Comparison of ENCODE assay signal across 8 cellular contexts in the genomic region with DNA sequence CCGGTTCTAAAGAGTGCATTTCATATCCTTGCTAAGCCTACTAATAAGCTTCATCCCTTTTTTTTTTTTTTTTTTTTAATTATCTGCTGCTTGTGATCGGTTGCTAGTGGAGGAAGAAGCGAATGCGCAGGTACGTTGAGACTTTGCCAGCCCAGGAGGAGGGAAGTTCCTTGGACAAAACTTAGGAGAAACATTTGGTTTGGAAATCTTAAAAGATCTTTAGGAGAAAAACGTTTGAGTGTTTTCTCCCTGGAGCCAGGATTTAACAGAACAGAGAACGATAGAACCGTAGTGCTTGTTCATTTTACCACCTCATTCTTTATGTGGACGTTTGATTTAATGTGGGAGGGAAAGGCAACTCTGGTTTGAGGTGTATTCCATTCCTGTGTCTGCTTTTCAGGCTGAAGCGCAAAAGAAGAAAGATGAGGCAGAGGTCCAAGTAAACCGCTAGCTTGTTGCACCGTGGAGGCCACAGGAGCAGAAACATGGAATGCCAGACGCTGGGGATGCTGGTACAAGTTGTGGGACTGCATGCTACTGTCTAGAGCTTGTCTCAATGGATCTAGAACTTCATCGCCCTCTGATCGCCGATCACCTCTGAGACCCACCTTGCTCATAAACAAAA. TPM values are rescaled to one million over a fixed set of nuclear protein-coding genes. Genes with fewer than 3 reads are reported as not detected.
DNase-seq lines count a peak whose midpoint lies in the region; ATAC-seq and TF ChIP-seq lines count a peak whose summit lies in the region.
"Not testable (repeated sequence)": the region's sequence is repeated elsewhere in the genome, so short reads cannot be mapped to it uniquely, and the experiment has no call there.

No MANE protein-coding gene starts in this region.

- CTCF ChIA-PET in activated CD4-positive, alpha-beta T cell treated with anti-CD3 and anti-CD28 coated beads for 36 hours (lab: Charles Lee) = interaction anchor here (0.9 to 6.1 kb wide), 9 partner anchors 10 to 347 kb away, joined by 5 to 71 read pairs (median 9); a partner anchor contains a TSS
- CTCF ChIA-PET in MCF 10A (lab: Yijun Ruan, JAX) = interaction anchor here (0.6 to 3.8 kb wide), 13 partner anchors 7 to 1237 kb away, joined by 3 to 57 read pairs (median 5); a partner anchor contains a TSS

- not testable (repeated sequence) for H3K9me3 Mint-ChIP-seq in activated CD4-positive, alpha-beta T cell treated with anti-CD3 and anti-CD28 coated beads for 36 hours (ENCODE audit: low read depth); MCF 10A (ENCODE audit: unreplicated experiment); memory B cell

- not testable (repeated sequence) for H3K27me3 ChIP-seq in vagina

- H3K4me3 Mint-ChIP-seq in activated CD4-positive, alpha-beta T cell treated with anti-CD3 and anti-CD28 coated beads for 36 hours = peak overlapping the region; percentile 97
- H3K4me3 Mint-ChIP-seq in MCF 10A (ENCODE audit: unreplicated experiment) = peak overlapping the region; percentile 95
- H3K4me3 Mint-ChIP-seq in memory B cell = peak overlapping the region; percentile 99

- POLR2A ChIA-PET in activated CD4-positive, alpha-beta T cell treated with anti-CD3 and anti-CD28 coated beads for 36 hours (lab: Charles Lee) = interaction anchor here (0.7 to 4.7 kb wide), 13 partner anchors 9 to 300 kb away, joined by 3 to 76 read pairs (median 7); a partner anchor contains a TSS
- POLR2A ChIA-PET in MCF 10A (lab: Yijun Ruan, JAX) = interaction anchor here (0.6 to 6.7 kb wide), 36 partner anchors 11 to 971 kb away, joined by 3 to 249 read pairs (median 6); a partner anchor contains a TSS

- intact Hi-C loops in activated CD4-positive, alpha-beta T cell treated with anti-CD3 and anti-CD28 coated beads for 36 hours (cut with DNase I, micrococcal nuclease) = loop anchor here (2.0 to 10.0 kb wide), 9 partner anchors 300 to 1832 kb away; a partner anchor contains a TSS
- intact Hi-C loops in MCF 10A (cut with micrococcal nuclease) = loop anchor here (2.0 to 5.0 kb wide), 3 partner anchors 35 to 350 kb away; a partner anchor contains a TSS
- intact Hi-C loops in vagina (cut with DNase I) = not testable (repeated sequence)

- H3K4me1 Mint-ChIP-seq in activated CD4-positive, alpha-beta T cell treated with anti-CD3 and anti-CD28 coated beads for 36 hours = peaks cover 24% of the 10 kb centered on the region
- H3K4me1 Mint-ChIP-seq in MCF 10A (ENCODE audit: insufficient read depth, unreplicated experiment) (peaks cover 18% of the 10 kb centered on the region), memory B cell (peaks cover 21% of the 10 kb centered on the region)

- ATAC-seq in activated CD4-positive, alpha-beta T cell treated with anti-CD3 and anti-CD28 coated beads for 36 hours; memory B cell (ENCODE audit: low read depth): not testable (repeated sequence)

- H3K4me1 ChIP-seq in vagina = peaks cover 15% of the 10 kb centered on the region

- H3K36me3 ChIP-seq in vagina = peaks cover 0 to 24% of the 10 kb centered on the region in 2 donors

- not testable (repeated sequence) for TF ChIP-seq CTCF in GM12865 (IDR thresholded peaks at IDR 0.05; ENCODE audit: insufficient read depth, low read depth, low read length, missing control alignments); MCF 10A (IDR thresholded peaks at IDR 0.05; ENCODE audit: unreplicated experiment); fibroblast of villous mesenchyme (IDR thresholded peaks at IDR 0.05; ENCODE audit: insufficient read depth, low read depth, low read length); retinal pigment epithelial cell (conservative IDR thresholded peaks at IDR 0.05; ENCODE audit: low read depth, low read length); vagina (IDR thresholded peaks at IDR 0.05)

- TF ChIP-seq POLR2A in vagina (IDR thresholded peaks at IDR 0.05) = not testable (repeated sequence)

- peak overlapping the region; percentile 98 for H3K4me3 ChIP-seq in GM12865 (ENCODE audit: low read depth, low read length)
- H3K4me3 ChIP-seq in fibroblast of villous mesenchyme (ENCODE audit: low read depth, low read length) = peak overlapping the region; percentile 78
- H3K4me3 ChIP-seq in retinal pigment epithelial cell (ENCODE audit: low read length) = peak overlapping the region; percentile 96
- peak overlapping the region; percentile 66 to 71 for H3K4me3 ChIP-seq in vagina

- H3K9me3 ChIP-seq in vagina = not testable (repeated sequence)

- DNase-seq in GM12865 (ENCODE audit: low read depth); activated CD4-positive, alpha-beta T cell treated with anti-CD3 and anti-CD28 coated beads for 36 hours; MCF 10A (ENCODE audit: unreplicated experiment); fibroblast of villous mesenchyme (ENCODE audit: low read depth); memory B cell (ENCODE audit: low spot score in 2 of 2); retinal pigment epithelial cell (ENCODE audit: low read depth); vagina (ENCODE audit: extremely low spot score in 2 of 2): not testable (repeated sequence)
- DNase-seq in NCI-H345 (lab: John Stamatoyannopoulos, UW) = peak; percentile 22

- peaks cover 47% of the 10 kb centered on the region for H3K36me3 Mint-ChIP-seq in activated CD4-positive, alpha-beta T cell treated with anti-CD3 and anti-CD28 coated beads for 36 hours (ENCODE audit: low read depth)
- H3K36me3 Mint-ChIP-seq in MCF 10A (ENCODE audit: insufficient read depth, unreplicated experiment) (peaks cover 52% of the 10 kb centered on the region), memory B cell (peaks cover 27% of the 10 kb centered on the region)

- peak overlapping the region; percentile 95 for H3K27ac ChIP-seq in vagina

- peak overlapping the region; percentile 100 for H3K27ac Mint-ChIP-seq in activated CD4-positive, alpha-beta T cell treated with anti-CD3 and anti-CD28 coated beads for 36 hours
- peak overlapping the region; percentile 100 for H3K27ac Mint-ChIP-seq in MCF 10A (ENCODE audit: low read depth, unreplicated experiment)
- peak overlapping the region; percentile 99 for H3K27ac Mint-ChIP-seq in memory B cell

- BruUV-seq in MCF 10A (replicated peaks; lab: Mats Ljungman, UMichigan) = TSS peak; percentile 91

- not testable (repeated sequence) for H3K27me3 Mint-ChIP-seq in activated CD4-positive, alpha-beta T cell treated with anti-CD3 and anti-CD28 coated beads for 36 hours; MCF 10A (ENCODE audit: insufficient read depth, unreplicated experiment); memory B cell

RNA-seq across cellular contexts. Expression of a gene that starts 0.8 kb away (rescaled TPM):
- total RNA-seq in activated CD4-positive, alpha-beta T cell treated with anti-CD3 and anti-CD28 coated beads for 36 hours = 1,000 to 10,000 TPM; 5,101 to 9,949 TPM
- total RNA-seq in MCF 10A (2022) = 4,675 and 4,734 TPM in 2 replicates
- total RNA-seq in fibroblast of villous mesenchyme = 1,700 and 3,242 TPM in 2 replicates
- 2,458 TPM for total RNA-seq in vagina

RNA-seq across cellular contexts. Expression of a gene that starts 0.9 kb away (rescaled TPM):
- 1 to 10 TPM; 6.4 to 6.5 TPM for total RNA-seq in activated CD4-positive, alpha-beta T cell treated with anti-CD3 and anti-CD28 coated beads for 36 hours
- 2.8 and 3.5 TPM in 2 replicates for total RNA-seq in MCF 10A (2022)
- 3.9 and 4.3 TPM in 2 replicates for total RNA-seq in fibroblast of villous mesenchyme
- 2.0 TPM for total RNA-seq in vagina

RNA-seq across cellular contexts. Expression of a gene that starts 10.9 kb away (rescaled TPM):
- 100 to 1,000 TPM; 132 to 160 TPM for total RNA-seq in activated CD4-positive, alpha-beta T cell treated with anti-CD3 and anti-CD28 coated beads for 36 hours
- total RNA-seq in MCF 10A (2022) (111 and 123 TPM in 2 replicates), fibroblast of villous mesenchyme (300 and 327 TPM in 2 replicates), vagina (140 TPM)

RNA-seq across cellular contexts. Expression of a gene that starts 12.8 kb away (rescaled TPM):
- 100 to 1,000 TPM; 446 to 695 TPM for total RNA-seq in activated CD4-positive, alpha-beta T cell treated with anti-CD3 and anti-CD28 coated beads for 36 hours
- total RNA-seq in MCF 10A (2022) = 158 and 205 TPM in 2 replicates
- 119 and 158 TPM in 2 replicates for total RNA-seq in fibroblast of villous mesenchyme
- 116 TPM for total RNA-seq in vagina

RNA-seq across cellular contexts. Expression of a gene that starts 35.2 kb away (rescaled TPM):
- total RNA-seq in activated CD4-positive, alpha-beta T cell treated with anti-CD3 and anti-CD28 coated beads for 36 hours = 10 to 100 TPM; 76.3 to 79.3 TPM
- total RNA-seq in MCF 10A (2022) (46.0 and 58.0 TPM in 2 replicates), fibroblast of villous mesenchyme (68.2 and 70.9 TPM in 2 replicates), vagina (40.8 TPM)
